Comparison of ENCODE assay signal across 13 cellular contexts in genomic region chr3:192825191-192825590, GRCh38.
DNase-seq lines count a peak whose midpoint lies in the region; ATAC-seq and TF ChIP-seq lines count a peak whose summit lies in the region.
"Had no signal": no experiment of that assay in that cellular context is flagged by ENCODE, and none has a peak within 500 bp of the region (broad histone marks: within the 10 kb centered on the region; RNA-seq: fewer than 3 reads in every experiment).

No MANE protein-coding gene starts in this region.

- H3K27ac ChIP-seq in right atrium auricular region = no peak overlapping the region
- H3K27ac ChIP-seq: RWPE1 had no signal

- no peak overlapping the region for H3K4me3 ChIP-seq in right atrium auricular region
- H3K4me3 ChIP-seq: GM23338 had no signal

- no peaks in the 10 kb centered on the region for H3K9me3 ChIP-seq in right atrium auricular region

- intact Hi-C loops in Right ventricle myocardium inferior (cut with DNase I) (no loop called here), left ventricle myocardium superior (cut with micrococcal nuclease) (no loop called here)

- H3K4me1 ChIP-seq in right atrium auricular region = no peaks in the 10 kb centered on the region

- ATAC-seq in Right ventricle myocardium inferior = peak; percentile 16
- ATAC-seq in SK-N-SH treated with all-trans-retinoic acid at 6 μM for 48 hours = no peak
- ATAC-seq in left ventricle myocardium superior = peak; percentile 36
- no peak for ATAC-seq in GM19035 (IDR thresholded peaks at IDR 0.05; ENCODE audit: unreplicated experiment)
- ATAC-seq: GM23338 had no signal

- no peaks in the 10 kb centered on the region for H3K27me3 ChIP-seq in right atrium auricular region

- in situ Hi-C loops in GM13977 (cut with MboI; ENCODE audit: low pct_unique_long_range_greater_than_20kb, low sequenced_read_pairs, unreplicated experiment) = no loop called here

- TF ChIP-seq CTCF in right atrium auricular region (IDR thresholded peaks at IDR 0.05) = no peak
- no peak for TF ChIP-seq CTCF in GM13977 (IDR thresholded peaks at IDR 0.05; ENCODE audit: extremely low read depth, insufficient read depth, missing control alignments)

- no peak for DNase-seq in Right ventricle myocardium inferior (ENCODE audit: missing footprints)
- no peak for DNase-seq in right atrium auricular region (ENCODE audit: low spot score)
- DNase-seq in left ventricle myocardium superior = no peak
- peak; percentile 41 for DNase-seq in renal cortical epithelial cell (ENCODE audit: low read depth)
- no peak for DNase-seq in GM13977 (ENCODE audit: low spot score)
- DNase-seq in stimulated activated CD4-positive, alpha-beta T cell treated with anti-CD3 and anti-CD28 coated beads, Interleukin-1b, Interleukin-23, amount 100 ng/mL, for 48 hours = no peak
- DNase-seq: CD4-positive, alpha-beta T cell; NCI-H187 treated with DMSO at 0.1 percent for 48 hours; NK-92 treated with Interleukin-12 subunit alpha and Interleukin-12 subunit beta, amount 100 ng/mL, for 24 hours had no signal

- H3K36me3 ChIP-seq in right atrium auricular region = no peaks in the 10 kb centered on the region

TF ChIP-seq in SK-N-SH treated with all-trans-retinoic acid at 6 μM for 48 hours, 23 proteins besides CTCF, POLR2A, EP300 and RAD21:
- TF ChIP-seq ESRRG (CRISPR knock-in tag; IDR thresholded peaks at IDR 0.05) (no peak), OSR1 (CRISPR knock-in tag; IDR thresholded peaks at IDR 0.05) (no peak), SNAI2 (CRISPR knock-in tag; IDR thresholded peaks at IDR 0.05) (no peak), ARNTL (CRISPR knock-in tag; IDR thresholded peaks at IDR 0.05; ENCODE audit: borderline replicate concordance, low read depth) (no peak), ISL1 (CRISPR knock-in tag; IDR thresholded peaks at IDR 0.05) (peak; percentile 32; the same call in 1 of the 2 replicates), ZNF8 (CRISPR knock-in tag; IDR thresholded peaks at IDR 0.05) (no peak), PATZ1 (CRISPR knock-in tag; IDR thresholded peaks at IDR 0.05; ENCODE audit: borderline replicate concordance) (no peak), POU6F1 (CRISPR knock-in tag; IDR thresholded peaks at IDR 0.05; ENCODE audit: borderline replicate concordance, low read depth) (no peak)

Comparison
In these comparisons a context has a peak if more than half of its experiments do, and no peak if none do; other contexts are left out.
1. ATAC-seq: peak in Right ventricle myocardium inferior (single experiment) and left ventricle myocardium superior (single experiment); none in SK-N-SH treated with all-trans-retinoic acid at 6 μM for 48 hours (single experiment) and GM19035 (single experiment).